18 cellular contexts compared by ENCODE assay signal in the genomic region with DNA sequence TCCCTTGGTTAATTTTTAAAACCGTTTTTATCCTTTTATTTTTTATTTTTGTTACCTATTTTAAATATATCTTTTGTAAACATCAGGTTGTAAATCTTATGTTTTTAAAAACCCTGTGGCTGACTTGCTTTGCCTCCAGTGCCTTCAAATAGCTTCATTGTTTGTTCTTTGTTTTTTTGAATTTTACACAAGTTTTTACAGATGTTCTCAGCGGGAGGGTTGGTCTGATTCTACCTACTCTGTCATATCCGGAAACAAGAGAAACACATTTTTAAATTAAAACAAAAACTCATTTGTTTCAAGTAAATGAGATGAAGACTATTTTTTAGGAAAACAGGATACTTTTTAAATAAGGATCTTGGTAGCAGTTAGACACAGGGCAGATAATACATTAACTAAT.
"Had no signal": no experiment of that assay in that cellular context is flagged by ENCODE, and none has a peak within 500 bp of the region (broad histone marks: within the 10 kb centered on the region; RNA-seq: fewer than 3 reads in every experiment).

No MANE protein-coding gene starts in this region.

- ATAC-seq: left ventricle myocardium superior; mucosa of descending colon; natural killer cell treated with Interleukin-12 subunit alpha and Interleukin-12 subunit beta and Interleukin-15 and Interleukin-18, amount 100 ng/mL, for 72 hours; pancreas; right lobe of liver; stimulated activated naive B cell treated with anti-CD40 and anti-IgM and Interleukin-4, amounts not matched to agents 10 μg/mL and 1 μg/mL and 100 μg/mL, for 72 hours had no signal

- DNase-seq: cortex of kidney; hypothalamus; immature natural killer cell; islet precursor cell; left ventricle myocardium superior; mucosa of descending colon; naive B cell; pancreas; retina; right lobe of liver; stimulated activated CD4-positive, alpha-beta T cell treated with anti-CD3 and anti-CD28 coated beads, Interleukin-15, amount 100 ng/mL, for 24 hours; stimulated activated CD4-positive, alpha-beta T cell treated with anti-CD3 and anti-CD28 coated beads, Interleukin-2, amount 100 ng/mL, for 48 hours; stimulated activated naive B cell treated with anti-CD40 and anti-IgM and Interleukin-4, amounts not matched to agents 10 μg/mL and 1 μg/mL and 100 μg/mL, for 72 hours; upper lobe of left lung had no signal

- H3K4me3 ChIP-seq: lung, mucosa of descending colon, pancreas, right lobe of liver, thoracic aorta, tibial nerve, upper lobe of left lung had no signal
